11 cellular contexts compared by ENCODE assay signal in genomic region chr11:33737362-33737821, GRCh38. TPM values are rescaled to one million over a fixed set of nuclear protein-coding genes. Genes with fewer than 3 reads are reported as not detected.
DNase-seq lines count a peak whose midpoint lies in the region; ATAC-seq and TF ChIP-seq lines count a peak whose summit lies in the region.
"Had no signal": no experiment of that assay in that cellular context is flagged by ENCODE, and none has a peak within 500 bp of the region (broad histone marks: within the 10 kb centered on the region; RNA-seq: fewer than 3 reads in every experiment).

No MANE protein-coding gene starts in this region.

- POLR2A ChIA-PET in OCI-LY7 (lab: Charles Lee) = interaction anchor here (0.6 to 2.1 kb wide), 4 partner anchors 22 to 1405 kb away, joined by 3 to 5 read pairs (median 3); partner anchors contain the start of gene C11orf91

- H2AFZ ChIP-seq in OCI-LY7 (ENCODE audit: low read length) (peak overlapping the region; percentile 97; the same call in 1 of the 2 replicates), parathyroid adenoma (peak overlapping the region; percentile 74)

- no peak overlapping the region for H3K27ac ChIP-seq in CD4-positive, CD25-positive, alpha-beta regulatory T cell (ENCODE audit: insufficient read depth, low read length, poor library complexity, severe bottlenecking)
- H3K27ac ChIP-seq in OCI-LY7 (ENCODE audit: low read depth, low read length, poor library complexity, severe bottlenecking) (no peak overlapping the region), duodenal mucosa (ENCODE audit: low read depth, low read length) (peak overlapping the region; percentile 17), parathyroid adenoma (peak overlapping the region; percentile 97)

- H3K79me2 ChIP-seq in OCI-LY7 (ENCODE audit: insufficient read depth, low read depth, low read length) = peaks cover 8% of the 10 kb centered on the region; the same call in 1 of the 2 replicates
- peaks cover 23% of the 10 kb centered on the region for H3K79me2 ChIP-seq in parathyroid adenoma

- no peak overlapping the region for H3K4me2 ChIP-seq in OCI-LY7 (ENCODE audit: low read length)
- no peak overlapping the region for H3K4me2 ChIP-seq in parathyroid adenoma (ENCODE audit: low read length)

- H3K9ac ChIP-seq in duodenal mucosa (ENCODE audit: low read depth in 1 of 2, low read length in 2 of 2) (no peak overlapping the region), parathyroid adenoma (no peak overlapping the region)

- BruUV-seq in OCI-LY7 (replicated peaks; lab: Mats Ljungman, UMichigan) = no TSS peak

- no peaks in the 10 kb centered on the region for H3K9me3 ChIP-seq in CD4-positive, CD25-positive, alpha-beta regulatory T cell (ENCODE audit: control insufficient read depth in 2 of 2, low read length in 2 of 2)
- H3K9me3 ChIP-seq in OCI-LY7 (ENCODE audit: low read length) (no peaks in the 10 kb centered on the region), duodenal mucosa (ENCODE audit: control insufficient read depth in 1 of 2, low read length in 2 of 2) (no peaks in the 10 kb centered on the region), parathyroid adenoma (ENCODE audit: control insufficient read depth, low read length) (no peaks in the 10 kb centered on the region)

- ATAC-seq in CD4-positive, CD25-positive, alpha-beta regulatory T cell (ENCODE audit: low read depth in 2 of 2) = no peak
- ATAC-seq in HG02885 (IDR thresholded peaks at IDR 0.05; ENCODE audit: poor library complexity, unreplicated experiment) (no peak), HG02571 (IDR thresholded peaks at IDR 0.05; ENCODE audit: unreplicated experiment) (no peak)

- H3K27me3 Mint-ChIP-seq in CD4-positive, CD25-positive, alpha-beta regulatory T cell = no peaks in the 10 kb centered on the region
- H3K27me3 Mint-ChIP-seq: memory B cell had no signal

- peaks cover under 1% of the 10 kb centered on the region for H3K36me3 ChIP-seq in CD4-positive, CD25-positive, alpha-beta regulatory T cell (ENCODE audit: control insufficient read depth, insufficient read depth, low read length)
- H3K36me3 ChIP-seq in OCI-LY7 (ENCODE audit: insufficient read depth, low read length) (peaks cover 5% of the 10 kb centered on the region; the same call in 1 of the 2 replicates), duodenal mucosa (ENCODE audit: control insufficient read depth in 1 of 2, insufficient read depth in 2 of 2, low read length in 2 of 2) (no peaks in the 10 kb centered on the region), parathyroid adenoma (ENCODE audit: control insufficient read depth, insufficient read depth, low read length) (no peaks in the 10 kb centered on the region)

- H3K27me3 ChIP-seq in CD4-positive, CD25-positive, alpha-beta regulatory T cell (ENCODE audit: control insufficient read depth, insufficient read depth, low read length) = no peaks in the 10 kb centered on the region
- H3K27me3 ChIP-seq in duodenal mucosa (ENCODE audit: control insufficient read depth in 1 of 2, insufficient read depth in 2 of 2, low read length in 2 of 2) (no peaks in the 10 kb centered on the region), parathyroid adenoma (ENCODE audit: control insufficient read depth, insufficient read depth, low read length) (no peaks in the 10 kb centered on the region)

- peaks cover 3% of the 10 kb centered on the region; the same call in 1 of the 2 replicates for H4K20me1 ChIP-seq in OCI-LY7 (ENCODE audit: insufficient read depth, low read length)

- H3K4me1 Mint-ChIP-seq in CD4-positive, CD25-positive, alpha-beta regulatory T cell = peaks cover 21 to 34% (median 28%) of the 10 kb centered on the region in 4 donors

- no peak for DNase-seq in CD4-positive, CD25-positive, alpha-beta regulatory T cell
- DNase-seq in OCI-LY7 (ENCODE audit: low spot score) (no peak), GF-D8 (lab: John Stamatoyannopoulos, UW) (no peak), COLO829 (ENCODE audit: low spot score) (no peak)
- DNase-seq: activated naive CD4-positive, alpha-beta T cell treated with anti-CD3 and anti-CD28 coated beads for 36 hours; NCI-H510A treated with DMSO at 0.1 percent for 48 hours had no signal

- peaks cover 9% of the 10 kb centered on the region for H3K36me3 Mint-ChIP-seq in CD4-positive, CD25-positive, alpha-beta regulatory T cell
- H3K36me3 Mint-ChIP-seq: memory B cell had no signal

- intact Hi-C loops in OCI-LY7 (cut with micrococcal nuclease; ENCODE audit: unreplicated experiment) = loop anchor here (5.0 kb wide), 3 partner anchors 360 to 575 kb away; partner anchors contain the start of genes CSTF3, HIPK3 and KIAA1549L

- peak overlapping the region; percentile 73 to 99 (median 94) for H3K4me3 Mint-ChIP-seq in CD4-positive, CD25-positive, alpha-beta regulatory T cell
- H3K4me3 Mint-ChIP-seq: activated naive CD4-positive, alpha-beta T cell treated with anti-CD3 and anti-CD28 coated beads for 36 hours had no signal

- no peak overlapping the region for H3K4me3 ChIP-seq in CD4-positive, CD25-positive, alpha-beta regulatory T cell (ENCODE audit: low read depth, low read length)
- H3K4me3 ChIP-seq in OCI-LY7 (ENCODE audit: low read depth, low read length, poor library complexity, severe bottlenecking) (no peak overlapping the region), duodenal mucosa (ENCODE audit: low read depth in 1 of 2, low read length in 2 of 2) (no peak overlapping the region), parathyroid adenoma (ENCODE audit: low read depth, low read length) (no peak overlapping the region)

- TF ChIP-seq CTCF in OCI-LY7 (conservative IDR thresholded peaks at IDR 0.05; ENCODE audit: low read length) (no peak), parathyroid adenoma (IDR thresholded peaks at IDR 0.05) (no peak)

- CTCF ChIA-PET in OCI-LY7 (lab: Charles Lee; ENCODE audit: unreplicated experiment) = no interaction called here

- no peaks in the 10 kb centered on the region for H3K9me3 Mint-ChIP-seq in CD4-positive, CD25-positive, alpha-beta regulatory T cell
- H3K9me3 Mint-ChIP-seq: activated naive CD4-positive, alpha-beta T cell treated with anti-CD3 and anti-CD28 coated beads for 36 hours; memory B cell had no signal

- no peaks in the 10 kb centered on the region for H3K9me2 ChIP-seq in OCI-LY7 (ENCODE audit: insufficient read depth, low read length)

- H3K27ac Mint-ChIP-seq in CD4-positive, CD25-positive, alpha-beta regulatory T cell = peak overlapping the region; percentile 83 to 90 (median 87)
- H3K27ac Mint-ChIP-seq: activated naive CD4-positive, alpha-beta T cell treated with anti-CD3 and anti-CD28 coated beads for 36 hours had no signal

- H3K4me1 ChIP-seq in CD4-positive, CD25-positive, alpha-beta regulatory T cell (ENCODE audit: control insufficient read depth, insufficient read depth, low read length, poor library complexity, severe bottlenecking) = peaks cover 17% of the 10 kb centered on the region
- H3K4me1 ChIP-seq in OCI-LY7 (ENCODE audit: insufficient read depth, low read length, poor library complexity, severe bottlenecking) (peaks cover 11% of the 10 kb centered on the region), duodenal mucosa (ENCODE audit: control insufficient read depth in 1 of 2, insufficient read depth in 2 of 2, low read length in 2 of 2) (peaks cover 20 to 24% of the 10 kb centered on the region in 2 donors), parathyroid adenoma (peaks cover 6% of the 10 kb centered on the region)

RNA-seq across cellular contexts. Expression of gene CD59, which starts 1.2 kb away (rescaled TPM):
- total RNA-seq in CD4-positive, CD25-positive, alpha-beta regulatory T cell = 80.3 TPM
- polyA plus RNA-seq in CD4-positive, CD25-positive, alpha-beta regulatory T cell = 100 to 1,000 TPM; 180 to 388 (median 223) TPM
- total RNA-seq in OCI-LY7 (2014; rRNA removed; shearing (Covaris generic)) = 12.7 and 20.2 TPM in 2 replicates
- total RNA-seq in OCI-LY7 (2022) = 35.5 and 40.4 TPM in 2 replicates

RNA-seq across cellular contexts. Expression of gene C11orf91, which starts 36.8 kb away (rescaled TPM):
- not detected for total RNA-seq in CD4-positive, CD25-positive, alpha-beta regulatory T cell
- polyA plus RNA-seq in CD4-positive, CD25-positive, alpha-beta regulatory T cell = not detected
- not detected in 2 replicates for total RNA-seq in OCI-LY7 (2014; rRNA removed; shearing (Covaris generic))
- not detected in 2 replicates for total RNA-seq in OCI-LY7 (2022)
- total RNA-seq: activated naive CD4-positive, alpha-beta T cell treated with anti-CD3 and anti-CD28 coated beads for 36 hours had no signal

RNA-seq across cellular contexts. Expression of gene FBXO3, which starts 36.9 kb away (rescaled TPM):
- 56.7 TPM for total RNA-seq in CD4-positive, CD25-positive, alpha-beta regulatory T cell
- polyA plus RNA-seq in CD4-positive, CD25-positive, alpha-beta regulatory T cell = 10 to 100 TPM; 48.6 to 57.5 (median 55.7) TPM
- 11.6 and 12.1 TPM in 2 replicates for total RNA-seq in OCI-LY7 (2014; rRNA removed; shearing (Covaris generic))
- 19.2 and 21.3 TPM in 2 replicates for total RNA-seq in OCI-LY7 (2022)

Comparison
In these comparisons a context has a peak if more than half of its experiments do, and no peak if none do; other contexts are left out.
1. H3K27ac ChIP-seq: peak in duodenal mucosa (single experiment) and parathyroid adenoma (single experiment); none in CD4-positive, CD25-positive, alpha-beta regulatory T cell (single experiment) and OCI-LY7 (single experiment).